11 cellular contexts compared by ENCODE assay signal in genomic region chr18:54263904-54264336, GRCh38. TPM values are rescaled to one million over a fixed set of nuclear protein-coding genes. Genes with fewer than 3 reads are reported as not detected.
DNase-seq lines count a peak whose midpoint lies in the region; ATAC-seq lines count a peak whose summit lies in the region.
"Had no signal": no experiment of that assay in that cellular context is flagged by ENCODE, and none has a peak within 500 bp of the region (broad histone marks: within the 10 kb centered on the region; RNA-seq: fewer than 3 reads in every experiment).

No MANE protein-coding gene starts in this region.

- ATAC-seq in GM18517 (IDR thresholded peaks at IDR 0.05; ENCODE audit: unreplicated experiment): peak; percentile 80
- peak; percentile 88 for ATAC-seq in GM21360 (IDR thresholded peaks at IDR 0.05; ENCODE audit: unreplicated experiment)
- peak; percentile 75 for ATAC-seq in HG03135 (IDR thresholded peaks at IDR 0.05; ENCODE audit: unreplicated experiment)
- ATAC-seq in activated naive CD4-positive, alpha-beta T cell treated with anti-CD3 and anti-CD28 coated beads, Interleukin-2, amount 50 U/mL, for 72 hours: peak; percentile 88

- no peak for DNase-seq in activated naive CD4-positive, alpha-beta T cell treated with anti-CD3 and anti-CD28 coated beads, Interleukin-2, amount 50 U/mL, for 72 hours (ENCODE audit: low spot score in 2 of 2)
- DNase-seq in AG08395 (ENCODE audit: low spot score) (no peak), hippocampal formation (lab: John Stamatoyannopoulos, UW) (no peak), iPS-NIHi11 (ENCODE audit: low spot score) (no peak), kidney glomerular epithelial cell (lab: John Stamatoyannopoulos, UW) (no peak)
- DNase-seq: immature natural killer cell, NCI-H187 treated with DMSO at 0.1 percent for 48 hours, tibial artery had no signal

- no peaks in the 10 kb centered on the region for H3K36me3 Mint-ChIP-seq in activated naive CD4-positive, alpha-beta T cell treated with anti-CD3 and anti-CD28 coated beads, Interleukin-2, amount 50 U/mL, for 72 hours

- H3K27ac Mint-ChIP-seq in activated naive CD4-positive, alpha-beta T cell treated with anti-CD3 and anti-CD28 coated beads, Interleukin-2, amount 50 U/mL, for 72 hours: peak overlapping the region; percentile 78 to 93
- H3K27ac Mint-ChIP-seq: immature natural killer cell had no signal

- no peaks in the 10 kb centered on the region for H3K9me3 Mint-ChIP-seq in activated naive CD4-positive, alpha-beta T cell treated with anti-CD3 and anti-CD28 coated beads, Interleukin-2, amount 50 U/mL, for 72 hours
- H3K9me3 Mint-ChIP-seq: immature natural killer cell had no signal

RNA-seq across cellular contexts. Expression of gene POLI, which starts 5.4 kb away (rescaled TPM):
- total RNA-seq in activated naive CD4-positive, alpha-beta T cell treated with anti-CD3 and anti-CD28 coated beads, Interleukin-2, amount 50 U/mL, for 72 hours: 10 to 100 TPM; 13.2 to 23.7 TPM

RNA-seq across cellular contexts. Expression of gene MBD2, which starts 39.5 kb away (rescaled TPM):
- total RNA-seq in activated naive CD4-positive, alpha-beta T cell treated with anti-CD3 and anti-CD28 coated beads, Interleukin-2, amount 50 U/mL, for 72 hours: 100 to 1,000 TPM in 1 of 2 donors, 10 to 100 TPM in 1; 91.6 to 151 TPM
